In the genomic region with DNA sequence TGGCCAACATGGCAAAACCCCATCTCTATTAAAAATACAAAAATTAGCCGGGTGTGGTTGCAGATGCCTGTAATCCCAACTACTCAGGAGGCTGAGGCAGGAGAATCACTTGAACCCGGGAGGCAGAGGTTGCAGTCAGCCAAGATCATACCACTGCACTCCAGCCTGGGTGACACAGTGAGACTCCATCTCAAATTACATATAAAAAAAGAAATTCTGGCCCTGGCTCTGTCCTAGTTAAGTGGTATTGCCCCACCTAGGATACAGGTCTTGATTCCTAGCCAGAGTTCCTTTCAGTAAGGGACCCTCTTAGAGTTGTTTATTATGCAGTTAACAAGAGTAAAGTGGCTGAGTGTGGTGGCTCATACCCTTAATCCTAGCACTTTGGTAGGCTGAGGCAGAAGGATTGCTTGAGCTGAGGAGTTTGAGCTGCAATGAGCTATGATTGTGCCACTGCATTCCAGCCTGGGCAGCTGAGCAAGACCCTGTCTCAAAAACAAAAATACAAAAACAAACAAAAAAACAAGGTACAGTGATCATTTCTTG, we compare ENCODE assay signal across 8 cellular contexts. TPM values are rescaled to one million over a fixed set of nuclear protein-coding genes. Genes with fewer than 3 reads are reported as not detected.
DNase-seq lines count a peak whose midpoint lies in the region; ATAC-seq and TF ChIP-seq lines count a peak whose summit lies in the region.
"Not testable (repeated sequence)": the region's sequence is repeated elsewhere in the genome, so short reads cannot be mapped to it uniquely, and the experiment has no call there.

No MANE protein-coding gene starts in this region.

- H3K9me3 ChIP-seq in CD4-positive, alpha-beta T cell (ENCODE audit: control insufficient read depth, low read length); SK-N-MC (ENCODE audit: low read depth, low read length); lower lobe of right lung; gastrocnemius medialis: not testable (repeated sequence)

- DNase-seq in CD4-positive, alpha-beta T cell; SK-N-MC (ENCODE audit: low read depth, low spot score); activated CD4-positive, alpha-beta memory T cell treated with anti-CD3 and anti-CD28 coated beads, Interleukin-2, amount 10 ng/mL, durations not matched to agents 7 days and 5 days; effector memory CD8-positive, alpha-beta T cell; lower lobe of right lung; gastrocnemius medialis: not testable (repeated sequence)
- DNase-seq in NCI-H2029 (lab: John Stamatoyannopoulos, UW), result peak; percentile 52
- peak; percentile 6 for DNase-seq in amniotic epithelial cell (ENCODE audit: low read depth)

- not testable (repeated sequence) for H3K9me3 Mint-ChIP-seq in CD4-positive, alpha-beta T cell; activated CD4-positive, alpha-beta memory T cell treated with anti-CD3 and anti-CD28 coated beads, Interleukin-2, amount 10 ng/mL, durations not matched to agents 7 days and 5 days; effector memory CD8-positive, alpha-beta T cell

- not testable (repeated sequence) for ATAC-seq in CD4-positive, alpha-beta T cell (ENCODE audit: poor library complexity); effector memory CD8-positive, alpha-beta T cell (replicated peaks)
- peak; percentile 50 to 51 for ATAC-seq in lower lobe of right lung
- ATAC-seq in gastrocnemius medialis, result peak; percentile 34 to 48

- H3K36me3 ChIP-seq in SK-N-MC (ENCODE audit: insufficient read depth, low read length) (peaks cover 34% of the 10 kb centered on the region), lower lobe of right lung (peaks cover 67% of the 10 kb centered on the region), gastrocnemius medialis (peaks cover 0 to 26% of the 10 kb centered on the region in 2 donors)

- H3K27me3 ChIP-seq in CD4-positive, alpha-beta T cell (ENCODE audit: control insufficient read depth, insufficient read depth, low read length); lower lobe of right lung (ENCODE audit: low read depth); gastrocnemius medialis: not testable (repeated sequence)

- not testable (repeated sequence) for H3K27me3 Mint-ChIP-seq in CD4-positive, alpha-beta T cell; activated CD4-positive, alpha-beta memory T cell treated with anti-CD3 and anti-CD28 coated beads, Interleukin-2, amount 10 ng/mL, durations not matched to agents 7 days and 5 days; effector memory CD8-positive, alpha-beta T cell

- intact Hi-C loops in CD4-positive, alpha-beta T cell (cut with DNase I, micrococcal nuclease); lower lobe of right lung (cut with DNase I); gastrocnemius medialis (cut with DNase I; ENCODE audit: low total_unique reads): not testable (repeated sequence)

- in situ Hi-C loops in gastrocnemius medialis (cut with MboI; ENCODE audit: low sequenced_read_pairs in 4 of 4), result not testable (repeated sequence)

- not testable (repeated sequence) for TF ChIP-seq CTCF in CD4-positive, alpha-beta T cell (IDR thresholded peaks at IDR 0.05); lower lobe of right lung (IDR thresholded peaks at IDR 0.05); gastrocnemius medialis (IDR thresholded peaks at IDR 0.05 in 4 of 5, conservative IDR thresholded peaks at IDR 0.05 in 1 of 5)

- not testable (repeated sequence) for H3K4me3 ChIP-seq in SK-N-MC, lower lobe of right lung, gastrocnemius medialis

- peaks cover 25% of the 10 kb centered on the region for H3K4me1 Mint-ChIP-seq in CD4-positive, alpha-beta T cell (ENCODE audit: low read depth)
- H3K4me1 Mint-ChIP-seq in activated CD4-positive, alpha-beta memory T cell treated with anti-CD3 and anti-CD28 coated beads, Interleukin-2, amount 10 ng/mL, durations not matched to agents 7 days and 5 days, result peaks cover 16% of the 10 kb centered on the region
- not testable (repeated sequence) for H3K4me1 Mint-ChIP-seq in effector memory CD8-positive, alpha-beta T cell (ENCODE audit: low read depth in 2 of 2)

- CTCF ChIA-PET in CD4-positive, alpha-beta T cell (lab: Charles Lee); activated CD4-positive, alpha-beta memory T cell treated with anti-CD3 and anti-CD28 coated beads, Interleukin-2, amount 10 ng/mL, durations not matched to agents 7 days and 5 days (lab: Charles Lee): not testable (repeated sequence)

- H3K4me3 Mint-ChIP-seq in CD4-positive, alpha-beta T cell; activated CD4-positive, alpha-beta memory T cell treated with anti-CD3 and anti-CD28 coated beads, Interleukin-2, amount 10 ng/mL, durations not matched to agents 7 days and 5 days; effector memory CD8-positive, alpha-beta T cell: not testable (repeated sequence)

- H3K27ac Mint-ChIP-seq in CD4-positive, alpha-beta T cell, result peak overlapping the region; percentile 75
- peak overlapping the region; percentile 9 for H3K27ac Mint-ChIP-seq in activated CD4-positive, alpha-beta memory T cell treated with anti-CD3 and anti-CD28 coated beads, Interleukin-2, amount 10 ng/mL, durations not matched to agents 7 days and 5 days
- peak overlapping the region; percentile 41 to 51 for H3K27ac Mint-ChIP-seq in effector memory CD8-positive, alpha-beta T cell

- POLR2A ChIA-PET in CD4-positive, alpha-beta T cell (lab: Charles Lee), result interaction anchor here (2.1 kb wide), 1 partner anchor 10 kb away, joined by 6 read pairs; no protein-coding TSS in a partner anchor
- POLR2A ChIA-PET in activated CD4-positive, alpha-beta memory T cell treated with anti-CD3 and anti-CD28 coated beads, Interleukin-2, amount 10 ng/mL, durations not matched to agents 7 days and 5 days (lab: Charles Lee), result interaction anchor here (0.6 to 1.1 kb wide), 2 partner anchors 12 to 114 kb away, joined by 3 read pairs; a partner anchor contains a TSS

- H3K9ac ChIP-seq in SK-N-MC (ENCODE audit: insufficient read length), result not testable (repeated sequence)

- H3K4me1 ChIP-seq in lower lobe of right lung (peaks cover 16% of the 10 kb centered on the region), gastrocnemius medialis (peaks cover 24 to 34% of the 10 kb centered on the region in 2 donors)

- peaks cover 68% of the 10 kb centered on the region for H3K36me3 Mint-ChIP-seq in CD4-positive, alpha-beta T cell (ENCODE audit: low read depth)
- H3K36me3 Mint-ChIP-seq in activated CD4-positive, alpha-beta memory T cell treated with anti-CD3 and anti-CD28 coated beads, Interleukin-2, amount 10 ng/mL, durations not matched to agents 7 days and 5 days (ENCODE audit: low read depth), result peaks cover 33% of the 10 kb centered on the region
- peaks cover 31% of the 10 kb centered on the region for H3K36me3 Mint-ChIP-seq in effector memory CD8-positive, alpha-beta T cell (ENCODE audit: insufficient read depth)

- not testable (repeated sequence) for TF ChIP-seq POLR2A in gastrocnemius medialis (IDR thresholded peaks at IDR 0.05)

- H3K27ac ChIP-seq in CD4-positive, alpha-beta T cell (ENCODE audit: low read depth, low read length); lower lobe of right lung: not testable (repeated sequence)
- H3K27ac ChIP-seq in SK-N-MC, result peak overlapping the region; percentile 42; the same call in 1 of the 2 replicates
- H3K27ac ChIP-seq in gastrocnemius medialis, result peak overlapping the region; percentile 51 to 89 (median 66)

RNA-seq across cellular contexts. Expression of a gene that starts 11.7 kb away (rescaled TPM):
- total RNA-seq in CD4-positive, alpha-beta T cell, result 10 to 100 TPM; 13.8 to 18.5 TPM
- total RNA-seq in activated CD4-positive, alpha-beta memory T cell treated with anti-CD3 and anti-CD28 coated beads, Interleukin-2, amount 10 ng/mL, durations not matched to agents 7 days and 5 days, result 10 to 100 TPM; 46.2 to 55.1 TPM
- 69.4 TPM for total RNA-seq in lower lobe of right lung
- 100 to 1,000 TPM; 288 to 950 (median 605) TPM for total RNA-seq in gastrocnemius medialis

Comparison
In these comparisons a context has a peak if more than half of its experiments do, and no peak if none do; other contexts are left out.
1. H3K27ac Mint-ChIP-seq: peak in every context shown above with its lines; median percentile 75 in CD4-positive, alpha-beta T cell; 46 in effector memory CD8-positive, alpha-beta T cell; 9 in activated CD4-positive, alpha-beta memory T cell treated with anti-CD3 and anti-CD28 coated beads, Interleukin-2, amount 10 ng/mL, durations not matched to agents 7 days and 5 days.